Comparison of ENCODE assay signal across 20 cellular contexts in the genomic region with DNA sequence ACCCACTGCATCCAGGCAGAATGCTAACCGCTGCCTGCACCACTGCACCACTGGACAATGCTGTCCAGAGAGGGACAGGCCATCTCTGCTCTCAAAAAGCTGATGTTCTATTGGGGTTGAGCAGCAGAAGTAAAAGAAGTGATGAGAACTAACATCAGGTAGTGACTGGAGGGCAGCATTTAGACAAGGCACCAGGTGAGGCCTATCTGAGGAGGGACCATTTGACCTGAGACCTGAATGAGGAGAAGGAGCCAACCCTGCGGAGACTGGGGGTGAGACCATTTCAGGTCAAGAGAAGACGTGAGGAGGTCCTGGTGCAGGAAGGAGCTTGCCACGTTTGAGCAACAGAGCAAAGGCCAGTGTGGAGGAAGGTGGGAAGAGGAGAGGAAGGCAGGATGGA. TPM values are rescaled to one million over a fixed set of nuclear protein-coding genes. Genes with fewer than 3 reads are reported as not detected.
DNase-seq lines count a peak whose midpoint lies in the region; ATAC-seq and TF ChIP-seq lines count a peak whose summit lies in the region.
"Had no signal": no experiment of that assay in that cellular context is flagged by ENCODE, and none has a peak within 500 bp of the region (broad histone marks: within the 10 kb centered on the region; RNA-seq: fewer than 3 reads in every experiment).

No MANE protein-coding gene starts in this region.

- H3K4me1 Mint-ChIP-seq in GM23338, result peaks cover 51% of the 10 kb centered on the region
- H3K4me1 Mint-ChIP-seq: CD8-positive, alpha-beta memory T cell had no signal

- H4K20me1 ChIP-seq in GM23338 (replicated peaks; ENCODE audit: insufficient read depth), result no peaks in the 10 kb centered on the region

- H3K27me3 ChIP-seq in GM23338 (ENCODE audit: insufficient read depth) (peaks cover 47% of the 10 kb centered on the region), HUES6 (ENCODE audit: control insufficient read depth, insufficient read depth, low read length) (peaks cover 34% of the 10 kb centered on the region), iPS-15b (ENCODE audit: control insufficient read depth, insufficient read depth, low read length) (peaks cover 37% of the 10 kb centered on the region)
- H3K27me3 ChIP-seq: BE2C had no signal

- peak overlapping the region; percentile 9; the same call in 1 of the 2 replicates for H3K4me2 ChIP-seq in GM23338

- no peak overlapping the region for H3K27ac Mint-ChIP-seq in GM23338
- H3K27ac Mint-ChIP-seq: CD4-positive, CD25-positive, alpha-beta regulatory T cell; CD8-positive, alpha-beta memory T cell had no signal

- H3K9me2 ChIP-seq in GM23338 (ENCODE audit: insufficient read depth), result 0 out of 2 replicates have a peak, but pooled peaks cover 11% of the 10 kb centered on the region

- intact Hi-C loops in posterior vena cava (cut with DNase I), result no loop called here

- peak overlapping the region; percentile 88 for H3K9ac ChIP-seq in HUES6 (ENCODE audit: low read length)
- H3K9ac ChIP-seq in iPS-15b (ENCODE audit: low read depth, low read length), result no peak overlapping the region

- H3K4me3 ChIP-seq in GM23338, result no peak overlapping the region
- H3K4me3 ChIP-seq in HUES6 (ENCODE audit: low read depth, low read length), result peak overlapping the region; percentile 37
- H3K4me3 ChIP-seq in iPS-15b (ENCODE audit: low read depth, low read length), result peak overlapping the region; percentile 24
- H3K4me3 ChIP-seq: GM12878 had no signal

- no peak overlapping the region for H2AFZ ChIP-seq in GM23338

- peaks cover 49% of the 10 kb centered on the region for H3K27me3 Mint-ChIP-seq in GM23338 (ENCODE audit: insufficient read depth, low read depth, poor library complexity)

- peak overlapping the region; percentile 55; the same call in 1 of the 3 replicates for H3K4me3 Mint-ChIP-seq in GM23338
- H3K4me3 Mint-ChIP-seq: CD4-positive, CD25-positive, alpha-beta regulatory T cell had no signal

- no peak for DNase-seq in GM23338 (ENCODE audit: low spot score)
- DNase-seq in posterior vena cava (ENCODE audit: low spot score), result peak; percentile 16
- DNase-seq in SKM-1 (lab: John Stamatoyannopoulos, UW; ENCODE audit: unreplicated experiment), result no peak
- no peak for DNase-seq in LoVo (ENCODE audit: low spot score)
- DNase-seq in NCI-H446 (lab: John Stamatoyannopoulos, UW), result no peak
- DNase-seq: BE2C; C1 segment of cervical spinal cord; CD4-positive, CD25-positive, alpha-beta regulatory T cell; CD8-positive, alpha-beta memory T cell; COR-L47; DMS 273 treated with DMSO at 0.1 percent for 48 hours; DMS53; DND-41; EL; HCEC 1CT; IMR-90 had no signal

- H3K27ac ChIP-seq in GM23338 (ENCODE audit: low read depth) (no peak overlapping the region), HUES6 (ENCODE audit: low read depth, low read length) (peak overlapping the region; percentile 36; the same call in 1 of the 2 replicates)

- H3K79me2 ChIP-seq in GM23338 (replicated peaks; ENCODE audit: insufficient read depth), result no peaks in the 10 kb centered on the region

- H3K36me3 Mint-ChIP-seq in GM23338 (ENCODE audit: low read depth), result peaks cover 4% of the 10 kb centered on the region; the same call in 2 of the 3 replicates
- H3K36me3 Mint-ChIP-seq: CD4-positive, CD25-positive, alpha-beta regulatory T cell; CD8-positive, alpha-beta memory T cell had no signal

- H3K4me1 ChIP-seq in GM23338 (ENCODE audit: insufficient read depth) (peaks cover 20% of the 10 kb centered on the region), HUES6 (ENCODE audit: control insufficient read depth, insufficient read depth, low read length) (peaks cover 44% of the 10 kb centered on the region), iPS-15b (ENCODE audit: control insufficient read depth, insufficient read depth, low read length) (peaks cover 37% of the 10 kb centered on the region)
- H3K4me1 ChIP-seq: BE2C had no signal

- peaks cover 3% of the 10 kb centered on the region; the same call in 2 of the 3 replicates for H3K9me3 Mint-ChIP-seq in GM23338
- H3K9me3 Mint-ChIP-seq: CD4-positive, CD25-positive, alpha-beta regulatory T cell; CD8-positive, alpha-beta memory T cell had no signal

- H3K36me3 ChIP-seq in GM23338 (ENCODE audit: insufficient read depth) (no peaks in the 10 kb centered on the region), HUES6 (ENCODE audit: control insufficient read depth, insufficient read depth, low read length) (no peaks in the 10 kb centered on the region), iPS-15b (ENCODE audit: control insufficient read depth, insufficient read depth, low read length) (no peaks in the 10 kb centered on the region)
- H3K36me3 ChIP-seq: BE2C had no signal

- peaks cover 8% of the 10 kb centered on the region; the same call in 1 of the 2 replicates for H3F3A ChIP-seq in GM23338 (replicated peaks; ENCODE audit: low read depth)

- H3K9me3 ChIP-seq in HUES6 (ENCODE audit: control insufficient read depth, insufficient read depth, low read depth, low read length) (no peaks in the 10 kb centered on the region), iPS-15b (ENCODE audit: control insufficient read depth, insufficient read depth, low read length) (no peaks in the 10 kb centered on the region)
- H3K9me3 ChIP-seq: BE2C had no signal

- ATAC-seq in GM23338, result no peak
- ATAC-seq: GM12878 had no signal

- TF ChIP-seq CTCF in GM23338 (conservative IDR thresholded peaks at IDR 0.05; ENCODE audit: low read depth in 2 of 2), result no peak

TF ChIP-seq in GM23338, 12 proteins besides CTCF, POLR2A, EP300 and RAD21:
- TF ChIP-seq, protein P1, sequence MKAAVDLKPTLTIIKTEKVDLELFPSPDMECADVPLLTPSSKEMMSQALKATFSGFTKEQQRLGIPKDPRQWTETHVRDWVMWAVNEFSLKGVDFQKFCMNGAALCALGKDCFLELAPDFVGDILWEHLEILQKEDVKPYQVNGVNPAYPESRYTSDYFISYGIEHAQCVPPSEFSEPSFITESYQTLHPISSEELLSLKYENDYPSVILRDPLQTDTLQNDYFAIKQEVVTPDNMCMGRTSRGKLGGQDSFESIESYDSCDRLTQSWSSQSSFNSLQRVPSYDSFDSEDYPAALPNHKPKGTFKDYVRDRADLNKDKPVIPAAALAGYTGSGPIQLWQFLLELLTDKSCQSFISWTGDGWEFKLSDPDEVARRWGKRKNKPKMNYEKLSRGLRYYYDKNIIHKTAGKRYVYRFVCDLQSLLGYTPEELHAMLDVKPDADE (IDR thresholded peaks at IDR 0.05), result no peak
- TF ChIP-seq STAT1 (IDR thresholded peaks at IDR 0.05; ENCODE audit: unreplicated experiment) (no peak), POLR2AphosphoS5 (IDR thresholded peaks at IDR 0.05; ENCODE audit: low read depth) (no peak), NANOG (IDR thresholded peaks at IDR 0.05; ENCODE audit: borderline replicate concordance) (no peak), ZNF114 (CRISPR knock-in tag; IDR thresholded peaks at IDR 0.05) (no peak)
- TF ChIP-seq, protein P2, sequence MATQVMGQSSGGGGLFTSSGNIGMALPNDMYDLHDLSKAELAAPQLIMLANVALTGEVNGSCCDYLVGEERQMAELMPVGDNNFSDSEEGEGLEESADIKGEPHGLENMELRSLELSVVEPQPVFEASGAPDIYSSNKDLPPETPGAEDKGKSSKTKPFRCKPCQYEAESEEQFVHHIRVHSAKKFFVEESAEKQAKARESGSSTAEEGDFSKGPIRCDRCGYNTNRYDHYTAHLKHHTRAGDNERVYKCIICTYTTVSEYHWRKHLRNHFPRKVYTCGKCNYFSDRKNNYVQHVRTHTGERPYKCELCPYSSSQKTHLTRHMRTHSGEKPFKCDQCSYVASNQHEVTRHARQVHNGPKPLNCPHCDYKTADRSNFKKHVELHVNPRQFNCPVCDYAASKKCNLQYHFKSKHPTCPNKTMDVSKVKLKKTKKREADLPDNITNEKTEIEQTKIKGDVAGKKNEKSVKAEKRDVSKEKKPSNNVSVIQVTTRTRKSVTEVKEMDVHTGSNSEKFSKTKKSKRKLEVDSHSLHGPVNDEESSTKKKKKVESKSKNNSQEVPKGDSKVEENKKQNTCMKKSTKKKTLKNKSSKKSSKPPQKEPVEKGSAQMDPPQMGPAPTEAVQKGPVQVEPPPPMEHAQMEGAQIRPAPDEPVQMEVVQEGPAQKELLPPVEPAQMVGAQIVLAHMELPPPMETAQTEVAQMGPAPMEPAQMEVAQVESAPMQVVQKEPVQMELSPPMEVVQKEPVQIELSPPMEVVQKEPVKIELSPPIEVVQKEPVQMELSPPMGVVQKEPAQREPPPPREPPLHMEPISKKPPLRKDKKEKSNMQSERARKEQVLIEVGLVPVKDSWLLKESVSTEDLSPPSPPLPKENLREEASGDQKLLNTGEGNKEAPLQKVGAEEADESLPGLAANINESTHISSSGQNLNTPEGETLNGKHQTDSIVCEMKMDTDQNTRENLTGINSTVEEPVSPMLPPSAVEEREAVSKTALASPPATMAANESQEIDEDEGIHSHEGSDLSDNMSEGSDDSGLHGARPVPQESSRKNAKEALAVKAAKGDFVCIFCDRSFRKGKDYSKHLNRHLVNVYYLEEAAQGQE (IDR thresholded peaks at IDR 0.05; ENCODE audit: unreplicated experiment), result no peak

RNA-seq across cellular contexts. Expression of a gene that starts 34.0 kb away (rescaled TPM):
- total RNA-seq in GM23338 (2014; rRNA removed; shearing (Covaris generic)), result 2.6 and 3.0 TPM in 2 replicates
- polyA plus RNA-seq in GM23338 (2016; fragmentation: Nextera tagmentation; extraction: Ambion mirVana), result 0.57 and 0.64 TPM in 2 replicates
- total RNA-seq in posterior vena cava, result 10 to 100 TPM in 1 of 2 donors, 1 to 10 TPM in 1; 6.9 to 15.4 TPM
- total RNA-seq: CD4-positive, CD25-positive, alpha-beta regulatory T cell; G401 had no signal
- polyA plus RNA-seq: CD8-positive, alpha-beta memory T cell had no signal
